In genomic region chr16:76941091-76941490, GRCh38 we compare ENCODE assay signal across 14 cellular contexts.
DNase-seq lines count a peak whose midpoint lies in the region; ATAC-seq and TF ChIP-seq lines count a peak whose summit lies in the region.
"Had no signal": no experiment of that assay in that cellular context is flagged by ENCODE, and none has a peak within 500 bp of the region (broad histone marks: within the 10 kb centered on the region; RNA-seq: fewer than 3 reads in every experiment).

No MANE protein-coding gene starts in this region.

- CTCF ChIA-PET in AG04450 (lab: Charles Lee): no interaction called here
- CTCF ChIA-PET in activated CD8-positive, alpha-beta memory T cell treated with anti-CD3 and anti-CD28 coated beads, Interleukin-2, amount 10 ng/mL, durations not matched to agents 7 days and 5 days (lab: Charles Lee): no interaction called here

- H3K27me3 Mint-ChIP-seq in activated CD8-positive, alpha-beta memory T cell treated with anti-CD3 and anti-CD28 coated beads, Interleukin-2, amount 10 ng/mL, durations not matched to agents 7 days and 5 days: no peaks in the 10 kb centered on the region

- H3K27me3 ChIP-seq in AG04450 (ENCODE audit: control insufficient read depth, insufficient read depth, low read length): no peaks in the 10 kb centered on the region
- H3K27me3 ChIP-seq: BLaER1 had no signal

- H3K36me3 Mint-ChIP-seq in activated CD8-positive, alpha-beta memory T cell treated with anti-CD3 and anti-CD28 coated beads, Interleukin-2, amount 10 ng/mL, durations not matched to agents 7 days and 5 days: no peaks in the 10 kb centered on the region

- H3K4me1 Mint-ChIP-seq in activated CD8-positive, alpha-beta memory T cell treated with anti-CD3 and anti-CD28 coated beads, Interleukin-2, amount 10 ng/mL, durations not matched to agents 7 days and 5 days: no peaks in the 10 kb centered on the region

- no peak overlapping the region for H3K4me3 ChIP-seq in AG04450 (ENCODE audit: low read depth, low read length)
- H3K4me3 ChIP-seq: A549, BLaER1, HAP-1, K562 had no signal

- H3K9me3 ChIP-seq in AG04450 (ENCODE audit: control insufficient read depth, insufficient read depth, low read length): no peaks in the 10 kb centered on the region
- H3K9me3 ChIP-seq: BLaER1, HAP-1 had no signal

- no peaks in the 10 kb centered on the region for H3K9me3 Mint-ChIP-seq in activated CD8-positive, alpha-beta memory T cell treated with anti-CD3 and anti-CD28 coated beads, Interleukin-2, amount 10 ng/mL, durations not matched to agents 7 days and 5 days (ENCODE audit: low read depth)

- no peak overlapping the region for H3K27ac ChIP-seq in AG04450 (ENCODE audit: low read depth, low read length)
- H3K27ac ChIP-seq: A549, BLaER1 had no signal

- DNase-seq in AG04450 (ENCODE audit: low read depth, low spot score): peak; percentile 10
- DNase-seq in COLO829 (ENCODE audit: low spot score): peak; percentile 5
- DNase-seq in NCI-H526 treated with DMSO at 0.1 percent for 48 hours (lab: John Stamatoyannopoulos, UW): peak; percentile 83
- peak; percentile 66 for DNase-seq in fibroblast of peridontal ligament (ENCODE audit: extremely low read depth)
- DNase-seq in ecto neural progenitor cell (ENCODE audit: low spot score): no peak
- no peak for DNase-seq in activated CD8-positive, alpha-beta memory T cell treated with anti-CD3 and anti-CD28 coated beads, Interleukin-2, amount 10 ng/mL, durations not matched to agents 7 days and 5 days
- DNase-seq: AML-193, Calu3, DND-41, GF-D8 had no signal

- H3K27ac Mint-ChIP-seq in activated CD8-positive, alpha-beta memory T cell treated with anti-CD3 and anti-CD28 coated beads, Interleukin-2, amount 10 ng/mL, durations not matched to agents 7 days and 5 days: no peak overlapping the region

- POLR2A ChIA-PET in AG04450 (lab: Yijun Ruan, JAX): no interaction called here

- no peak for TF ChIP-seq CTCF in AG04450 (IDR thresholded peaks at IDR 0.05; ENCODE audit: low read depth, low read length)

- no peak overlapping the region for H3K4me3 Mint-ChIP-seq in activated CD8-positive, alpha-beta memory T cell treated with anti-CD3 and anti-CD28 coated beads, Interleukin-2, amount 10 ng/mL, durations not matched to agents 7 days and 5 days

- no peak for ATAC-seq in activated CD8-positive, alpha-beta memory T cell treated with anti-CD3 and anti-CD28 coated beads, Interleukin-2, amount 10 ng/mL, durations not matched to agents 7 days and 5 days
- ATAC-seq: A549, K562 had no signal

Comparison
In these comparisons a context has a peak if more than half of its experiments do, and no peak if none do; other contexts are left out.
1. DNase-seq: peak in AG04450 (single experiment), COLO829 (single experiment), NCI-H526 treated with DMSO at 0.1 percent for 48 hours (single experiment) and fibroblast of peridontal ligament (single experiment); none in ecto neural progenitor cell (single experiment) and activated CD8-positive, alpha-beta memory T cell treated with anti-CD3 and anti-CD28 coated beads, Interleukin-2, amount 10 ng/mL, durations not matched to agents 7 days and 5 days (single experiment).